ENCODE assay signal across 15 cellular contexts in genomic region chr6:11920566-11920965, GRCh38.
A peak's percentile ranks its signal among the peaks of the same experiment; 100 is the strongest.
DNase-seq lines count a peak whose midpoint lies in the region; ATAC-seq and TF ChIP-seq lines count a peak whose summit lies in the region.
"Had no signal": no experiment of that assay in that cellular context is flagged by ENCODE, and none has a peak within 500 bp of the region (broad histone marks: within the 10 kb centered on the region; RNA-seq: fewer than 3 reads in every experiment).

No MANE protein-coding gene starts in this region.

- H3K9me3 ChIP-seq in SK-N-SH (no peaks in the 10 kb centered on the region), gastroesophageal sphincter (no peaks in the 10 kb centered on the region), aorta (ENCODE audit: control insufficient read depth, low read length) (no peaks in the 10 kb centered on the region)
- H3K9me3 ChIP-seq in CD8-positive, alpha-beta T cell (ENCODE audit: low read length): no peaks in the 10 kb centered on the region
- H3K9me3 ChIP-seq: gastrocnemius medialis had no signal

- ATAC-seq in GM23338 (no peak), gastroesophageal sphincter (no peak), aorta (ENCODE audit: low FRiP score) (no peak)
- ATAC-seq in CD8-positive, alpha-beta T cell: no peak
- ATAC-seq: natural killer cell treated with Interleukin-12 subunit alpha and Interleukin-12 subunit beta and Interleukin-15 and Interleukin-18, amount 100 ng/mL, for 72 hours; stimulated activated naive CD8-positive, alpha-beta T cell treated with anti-CD3 and anti-CD28 coated beads, Interleukin-15, amount 100 ng/mL, for 72 hours had no signal

- DNase-seq in GM23338 (ENCODE audit: low spot score) (no peak), SK-N-SH (no peak), aorta (no peak), NCI-H748 treated with DMSO at 0.1 percent for 48 hours (lab: John Stamatoyannopoulos, UW) (no peak)
- DNase-seq in CD8-positive, alpha-beta T cell: no peak
- no peak for DNase-seq in activated effector memory CD4-positive, alpha-beta T cell treated with anti-CD3 and anti-CD28 coated beads, Interleukin-2, amount 50 U/mL, for 16 hours
- DNase-seq: activated CD4-positive, alpha-beta T cell treated with anti-CD3 and anti-CD28 coated beads for 36 hours; activated gamma-delta T cell treated with Interleukin-2 at 50 U/mL for 16 hours; NCI-H2081; NCI-H510A; stimulated activated naive CD8-positive, alpha-beta T cell treated with anti-CD3 and anti-CD28 coated beads, Interleukin-15, amount 100 ng/mL, for 72 hours had no signal

- H3K9me3 Mint-ChIP-seq in GM23338: no peaks in the 10 kb centered on the region
- no peaks in the 10 kb centered on the region for H3K9me3 Mint-ChIP-seq in CD8-positive, alpha-beta T cell
- H3K9me3 Mint-ChIP-seq: natural killer cell treated with Interleukin-12 subunit alpha and Interleukin-12 subunit beta and Interleukin-15 and Interleukin-18, amount 100 ng/mL, for 72 hours; stimulated activated naive CD8-positive, alpha-beta T cell treated with anti-CD3 and anti-CD28 coated beads, Interleukin-15, amount 100 ng/mL, for 72 hours had no signal

- intact Hi-C loops in aorta (cut with DNase I): loop anchor here in 1 of 2 donors (5.0 kb wide), 1 partner anchor 87 kb away; no protein-coding TSS in a partner anchor
- intact Hi-C loops in CD8-positive, alpha-beta T cell (cut with DNase I, micrococcal nuclease): no loop called here

- WGBS in SK-N-SH (ENCODE audit: low lambda C conversion rate): 88% methylated on average over 3 of the region's 3 CpGs
- 93 to 100% methylated on average over 3 of the region's 3 CpGs for WGBS in gastroesophageal sphincter (ENCODE audit: low coverage in 1 of 2), 2 donors
- WGBS in aorta, 2 donors: 91 to 92% methylated on average over 3 of the region's 3 CpGs

- H3K79me2 ChIP-seq in GM23338 (replicated peaks; ENCODE audit: insufficient read depth) (no peaks in the 10 kb centered on the region), SK-N-SH (ENCODE audit: insufficient read depth) (no peaks in the 10 kb centered on the region)

- TF ChIP-seq CTCF in GM23338 (conservative IDR thresholded peaks at IDR 0.05; ENCODE audit: low read depth in 2 of 2) (no peak), SK-N-SH (IDR thresholded peaks at IDR 0.05) (no peak), gastroesophageal sphincter (IDR thresholded peaks at IDR 0.05) (no peak)
- no peak for TF ChIP-seq CTCF in CD8-positive, alpha-beta T cell (IDR thresholded peaks at IDR 0.05)

- no peak for TF ChIP-seq RAD21 in SK-N-SH (IDR thresholded peaks at IDR 0.05; ENCODE audit: low read length)

- H3K36me3 Mint-ChIP-seq in GM23338 (ENCODE audit: low read depth): no peaks in the 10 kb centered on the region
- H3K36me3 Mint-ChIP-seq in CD8-positive, alpha-beta T cell: no peaks in the 10 kb centered on the region
- H3K36me3 Mint-ChIP-seq: natural killer cell treated with Interleukin-12 subunit alpha and Interleukin-12 subunit beta and Interleukin-15 and Interleukin-18, amount 100 ng/mL, for 72 hours had no signal

- H3K9me2 ChIP-seq in GM23338 (ENCODE audit: insufficient read depth): no peaks in the 10 kb centered on the region
- no peaks in the 10 kb centered on the region for H3K9me2 ChIP-seq in SK-N-SH

- H4K20me1 ChIP-seq in GM23338 (replicated peaks; ENCODE audit: insufficient read depth) (no peaks in the 10 kb centered on the region), SK-N-SH (ENCODE audit: insufficient read depth) (no peaks in the 10 kb centered on the region)

- H2AFZ ChIP-seq in GM23338 (no peak overlapping the region), SK-N-SH (ENCODE audit: low read depth) (peak overlapping the region; percentile 30; the same call in 1 of the 2 replicates)

- no peak for TF ChIP-seq POLR2A in gastroesophageal sphincter (IDR thresholded peaks at IDR 0.05)

- no peak overlapping the region for H3K9ac ChIP-seq in SK-N-SH
- no peak overlapping the region for H3K9ac ChIP-seq in rectal smooth muscle tissue (ENCODE audit: low read length)

- H3K4me2 ChIP-seq in GM23338 (no peak overlapping the region), SK-N-SH (peak overlapping the region; percentile 55; the same call in 1 of the 2 replicates)

- CTCF ChIA-PET in SK-N-SH (lab: Yijun Ruan, JAX): no interaction called here
- CTCF ChIA-PET in CD8-positive, alpha-beta T cell (lab: Charles Lee): no interaction called here

- no peak overlapping the region for H3K4me3 Mint-ChIP-seq in GM23338
- H3K4me3 Mint-ChIP-seq in CD8-positive, alpha-beta T cell: no peak overlapping the region
- H3K4me3 Mint-ChIP-seq: activated CD4-positive, alpha-beta T cell treated with anti-CD3 and anti-CD28 coated beads for 36 hours; natural killer cell treated with Interleukin-12 subunit alpha and Interleukin-12 subunit beta and Interleukin-15 and Interleukin-18, amount 100 ng/mL, for 72 hours; stimulated activated naive CD8-positive, alpha-beta T cell treated with anti-CD3 and anti-CD28 coated beads, Interleukin-15, amount 100 ng/mL, for 72 hours had no signal

- H3K27me3 Mint-ChIP-seq in GM23338 (ENCODE audit: insufficient read depth, low read depth, poor library complexity): peaks cover 4% of the 10 kb centered on the region
- H3K27me3 Mint-ChIP-seq in CD8-positive, alpha-beta T cell (ENCODE audit: low read depth): no peaks in the 10 kb centered on the region
- H3K27me3 Mint-ChIP-seq: activated CD4-positive, alpha-beta T cell treated with anti-CD3 and anti-CD28 coated beads for 36 hours; stimulated activated naive CD8-positive, alpha-beta T cell treated with anti-CD3 and anti-CD28 coated beads, Interleukin-15, amount 100 ng/mL, for 72 hours had no signal

- POLR2A ChIA-PET in SK-N-SH (lab: Yijun Ruan, JAX): no interaction called here
- POLR2A ChIA-PET in CD8-positive, alpha-beta T cell (lab: Charles Lee): interaction anchor here (0.9 kb wide), 1 partner anchor 114 kb away, joined by 3 read pairs; no protein-coding TSS in a partner anchor

- H3K4me1 Mint-ChIP-seq in GM23338: peaks cover 11% of the 10 kb centered on the region
- no peaks in the 10 kb centered on the region for H3K4me1 Mint-ChIP-seq in CD8-positive, alpha-beta T cell (ENCODE audit: low read depth)
- H3K4me1 Mint-ChIP-seq: activated CD4-positive, alpha-beta T cell treated with anti-CD3 and anti-CD28 coated beads for 36 hours; stimulated activated naive CD8-positive, alpha-beta T cell treated with anti-CD3 and anti-CD28 coated beads, Interleukin-15, amount 100 ng/mL, for 72 hours had no signal

- peak overlapping the region; percentile 68; the same call in 1 of the 2 replicates for H3K27ac Mint-ChIP-seq in GM23338
- H3K27ac Mint-ChIP-seq in CD8-positive, alpha-beta T cell: no peak overlapping the region
- H3K27ac Mint-ChIP-seq: activated CD4-positive, alpha-beta T cell treated with anti-CD3 and anti-CD28 coated beads for 36 hours; natural killer cell treated with Interleukin-12 subunit alpha and Interleukin-12 subunit beta and Interleukin-15 and Interleukin-18, amount 100 ng/mL, for 72 hours; stimulated activated naive CD8-positive, alpha-beta T cell treated with anti-CD3 and anti-CD28 coated beads, Interleukin-15, amount 100 ng/mL, for 72 hours had no signal

- H3K4me3 ChIP-seq in GM23338 (no peak overlapping the region), SK-N-SH (ENCODE audit: low read depth in 2 of 2, low read length in 1 of 2) (no peak overlapping the region), gastroesophageal sphincter (no peak overlapping the region), rectal smooth muscle tissue (ENCODE audit: low read length) (no peak overlapping the region), aorta (ENCODE audit: low read length in 2 of 2) (no peak overlapping the region)
- H3K4me3 ChIP-seq in CD8-positive, alpha-beta T cell (ENCODE audit: low read depth, low read length): no peak overlapping the region
- H3K4me3 ChIP-seq: gastrocnemius medialis had no signal

- H3K36me3 ChIP-seq in GM23338 (ENCODE audit: insufficient read depth): no peaks in the 10 kb centered on the region
- no peaks in the 10 kb centered on the region for H3K36me3 ChIP-seq in SK-N-SH (replicated peaks in 1 of 2; ENCODE audit: control insufficient read depth in 1 of 2, insufficient read depth in 2 of 2, low read length in 1 of 2)
- no peaks in the 10 kb centered on the region for H3K36me3 ChIP-seq in gastroesophageal sphincter
- no peaks in the 10 kb centered on the region for H3K36me3 ChIP-seq in rectal smooth muscle tissue (ENCODE audit: control insufficient read depth, insufficient read depth, low read length)
- no peaks in the 10 kb centered on the region for H3K36me3 ChIP-seq in aorta (ENCODE audit: control insufficient read depth in 1 of 2, insufficient read depth in 2 of 2, low read length in 1 of 2)
- H3K36me3 ChIP-seq in CD8-positive, alpha-beta T cell (ENCODE audit: insufficient read depth, low read length): no peaks in the 10 kb centered on the region
- H3K36me3 ChIP-seq: gastrocnemius medialis had no signal

- H3K27ac ChIP-seq in GM23338 (ENCODE audit: low read depth) (no peak overlapping the region), SK-N-SH (ENCODE audit: low read depth in 2 of 2, low read length in 1 of 2) (peak overlapping the region in 1 of 2 experiments; percentile 89; a peak in 2 of 4 replicates), gastroesophageal sphincter (peak overlapping the region in 3 of 4 donors; percentile 32 to 45 (median 44)), rectal smooth muscle tissue (ENCODE audit: low read depth, low read length) (peak overlapping the region; percentile 44), aorta (ENCODE audit: low read depth in 1 of 2, low read length in 2 of 2) (no peak overlapping the region)
- no peak overlapping the region for H3K27ac ChIP-seq in CD8-positive, alpha-beta T cell (ENCODE audit: low read depth, low read length)
- H3K27ac ChIP-seq: gastrocnemius medialis had no signal

- H3F3A ChIP-seq in GM23338 (replicated peaks; ENCODE audit: low read depth) (no peaks in the 10 kb centered on the region), SK-N-SH (replicated peaks; ENCODE audit: insufficient read depth) (peaks cover 15% of the 10 kb centered on the region)

- no peaks in the 10 kb centered on the region for H3K27me3 ChIP-seq in GM23338 (ENCODE audit: insufficient read depth)
- H3K27me3 ChIP-seq in SK-N-SH (ENCODE audit: insufficient read depth): no peaks in the 10 kb centered on the region
- no peaks in the 10 kb centered on the region for H3K27me3 ChIP-seq in gastroesophageal sphincter
- no peaks in the 10 kb centered on the region for H3K27me3 ChIP-seq in rectal smooth muscle tissue (ENCODE audit: control insufficient read depth, insufficient read depth, low read length)
- no peaks in the 10 kb centered on the region for H3K27me3 ChIP-seq in aorta (ENCODE audit: control insufficient read depth in 1 of 2, insufficient read depth in 2 of 2, low read length in 1 of 2)
- H3K27me3 ChIP-seq in CD8-positive, alpha-beta T cell (ENCODE audit: insufficient read depth, low read length): no peaks in the 10 kb centered on the region
- H3K27me3 ChIP-seq: gastrocnemius medialis had no signal

- no peaks in the 10 kb centered on the region for H3K4me1 ChIP-seq in GM23338 (ENCODE audit: insufficient read depth)
- H3K4me1 ChIP-seq in SK-N-SH (ENCODE audit: control insufficient read depth in 1 of 2, insufficient read depth in 2 of 2, low read depth in 1 of 2, low read length in 1 of 2): peaks cover 12 to 30% of the 10 kb centered on the region in 2 experiments
- peaks cover 0 to 30% (median 3%) of the 10 kb centered on the region in 3 donors for H3K4me1 ChIP-seq in gastroesophageal sphincter
- H3K4me1 ChIP-seq in rectal smooth muscle tissue (ENCODE audit: control insufficient read depth, insufficient read depth, low read length): no peaks in the 10 kb centered on the region
- no peaks in the 10 kb centered on the region for H3K4me1 ChIP-seq in aorta (ENCODE audit: control insufficient read depth in 1 of 2, insufficient read depth in 2 of 2, low read length in 2 of 2)
- no peaks in the 10 kb centered on the region for H3K4me1 ChIP-seq in CD8-positive, alpha-beta T cell (ENCODE audit: insufficient read depth, low read length)

- TF ChIP-seq EP300 in SK-N-SH (IDR thresholded peaks at IDR 0.05; ENCODE audit: borderline replicate concordance in 1 of 2, low read depth in 1 of 2, low read length in 1 of 2) (no peak), gastroesophageal sphincter (IDR thresholded peaks at IDR 0.05) (no peak)

Comparison
In these comparisons a context has a peak if more than half of its experiments do, and no peak if none do; other contexts are left out.
1. H3K27ac ChIP-seq: peak in gastroesophageal sphincter (3 of 4) and rectal smooth muscle tissue (single experiment); none in GM23338 (single experiment), aorta (0 of 2) and CD8-positive, alpha-beta T cell (single experiment).